ENCODE assay signal across 8 cellular contexts in genomic region chr3:183188895-183189462, GRCh38. TPM values are rescaled to one million over a fixed set of nuclear protein-coding genes. Genes with fewer than 3 reads are reported as not detected.
DNase-seq lines count a peak whose midpoint lies in the region; ATAC-seq, FAIRE-seq and TF ChIP-seq lines count a peak whose summit lies in the region.

No MANE protein-coding gene starts in this region.

- H3K36me3 Mint-ChIP-seq in naive thymus-derived CD4-positive, alpha-beta T cell: peaks cover 0 to under 1% (median 0%) of the 10 kb centered on the region in 5 donors

- POLR2A ChIA-PET in naive thymus-derived CD4-positive, alpha-beta T cell (lab: Charles Lee): no interaction called here

- no peak for TF ChIP-seq POLR2A in tibial nerve (IDR thresholded peaks at IDR 0.05)

- DNase-seq in AML-193 (lab: John Stamatoyannopoulos, UW) (peak; percentile 62 to 70), GM13977 (ENCODE audit: low spot score) (peak; percentile 55), NCI-H82 treated with DMSO at 0.1 percent for 48 hours (lab: John Stamatoyannopoulos, UW; ENCODE audit: unreplicated experiment) (peak; percentile 17), bronchial epithelial cell (ENCODE audit: low read depth) (peak; percentile 19), tibial nerve (ENCODE audit: low spot score in 2 of 2) (no peak), middle frontal gyrus (ENCODE audit: extremely low spot score, low spot score) (no peak)
- DNase-seq in naive thymus-derived CD4-positive, alpha-beta T cell: peak in 1 of 9 donors; percentile 17

- TF ChIP-seq CTCF in GM13977 (IDR thresholded peaks at IDR 0.05; ENCODE audit: extremely low read depth, insufficient read depth, missing control alignments) (peak; percentile 55), bronchial epithelial cell (IDR thresholded peaks at IDR 0.05; ENCODE audit: insufficient read depth, low read length, severe bottlenecking) (peak; percentile 31), tibial nerve (IDR thresholded peaks at IDR 0.05) (peak in 2 of 5 experiments; percentile 18 to 22)

- no peak for FAIRE-seq in bronchial epithelial cell (lab: Jason Lieb, UNC)

- in situ Hi-C loops in GM13977 (cut with MboI; ENCODE audit: low pct_unique_long_range_greater_than_20kb, low sequenced_read_pairs, unreplicated experiment): no loop called here

- H3K27me3 Mint-ChIP-seq in naive thymus-derived CD4-positive, alpha-beta T cell: no peaks in the 10 kb centered on the region

- H3K4me1 ChIP-seq in naive thymus-derived CD4-positive, alpha-beta T cell (ENCODE audit: control insufficient read depth in 2 of 2, insufficient read depth in 2 of 2, low read length in 2 of 2): no peaks in the 10 kb centered on the region
- H3K4me1 ChIP-seq in tibial nerve: no peaks in the 10 kb centered on the region

- H3K27ac ChIP-seq in naive thymus-derived CD4-positive, alpha-beta T cell (ENCODE audit: low read depth, low read length): no peak overlapping the region
- no peak overlapping the region for H3K27ac ChIP-seq in tibial nerve

- H3K4me3 ChIP-seq in bronchial epithelial cell (ENCODE audit: low read depth, low read length) (no peak overlapping the region), tibial nerve (no peak overlapping the region)
- H3K4me3 ChIP-seq in naive thymus-derived CD4-positive, alpha-beta T cell (ENCODE audit: low read length): no peak overlapping the region

- H3K27me3 ChIP-seq in bronchial epithelial cell (ENCODE audit: control insufficient read depth, insufficient read depth, low read length) (no peaks in the 10 kb centered on the region), tibial nerve (no peaks in the 10 kb centered on the region)
- no peaks in the 10 kb centered on the region for H3K27me3 ChIP-seq in naive thymus-derived CD4-positive, alpha-beta T cell (ENCODE audit: control insufficient read depth in 2 of 2, insufficient read depth in 2 of 2, low read length in 2 of 2)

- WGBS in tibial nerve, 2 donors: 73 to 75% methylated on average over 7 of the region's 7 CpGs

- H3K27ac Mint-ChIP-seq in naive thymus-derived CD4-positive, alpha-beta T cell: no peak overlapping the region

- no peaks in the 10 kb centered on the region for H3K9me3 Mint-ChIP-seq in naive thymus-derived CD4-positive, alpha-beta T cell

- no peaks in the 10 kb centered on the region for H3K9me3 ChIP-seq in naive thymus-derived CD4-positive, alpha-beta T cell (ENCODE audit: control insufficient read depth in 2 of 3, low read length in 3 of 3)
- no peaks in the 10 kb centered on the region for H3K9me3 ChIP-seq in tibial nerve

- H3K4me3 Mint-ChIP-seq in naive thymus-derived CD4-positive, alpha-beta T cell: no peak overlapping the region

- intact Hi-C loops in naive thymus-derived CD4-positive, alpha-beta T cell (cut with micrococcal nuclease): loop anchor here in 1 of 2 donors (1.0 kb wide), 2 partner anchors 67 to 475 kb away; no protein-coding TSS in a partner anchor

- ATAC-seq in naive thymus-derived CD4-positive, alpha-beta T cell: peak; percentile 50
- ATAC-seq in GM21360 (IDR thresholded peaks at IDR 0.05; ENCODE audit: unreplicated experiment): no peak

- H3K4me1 Mint-ChIP-seq in naive thymus-derived CD4-positive, alpha-beta T cell: peaks cover 0 to 16% (median 0%) of the 10 kb centered on the region in 7 donors

- H3K36me3 ChIP-seq in bronchial epithelial cell (ENCODE audit: control insufficient read depth, insufficient read depth, low read length) (no peaks in the 10 kb centered on the region), tibial nerve (no peaks in the 10 kb centered on the region)
- H3K36me3 ChIP-seq in naive thymus-derived CD4-positive, alpha-beta T cell (ENCODE audit: control insufficient read depth in 2 of 3, insufficient read depth in 3 of 3, low read length in 3 of 3): no peaks in the 10 kb centered on the region

- CTCF ChIA-PET in naive thymus-derived CD4-positive, alpha-beta T cell (lab: Charles Lee): interaction anchor here (0.7 kb wide), 1 partner anchor 193 kb away, joined by 5 read pairs; no protein-coding TSS in a partner anchor

- no peak for TF ChIP-seq EP300 in tibial nerve (IDR thresholded peaks at IDR 0.05)

RNA-seq across cellular contexts. Expression of gene LAMP3, which starts 26.4 kb away (rescaled TPM):
- total RNA-seq in bronchial epithelial cell: 8.4 and 18.8 TPM in 2 replicates
- total RNA-seq in naive thymus-derived CD4-positive, alpha-beta T cell: 1 to 10 TPM; 1.1 to 8.6 (median 1.5) TPM
- 1 to 10 TPM; 2.6 to 4.0 TPM for polyA plus RNA-seq in naive thymus-derived CD4-positive, alpha-beta T cell
- total RNA-seq in tibial nerve: not detected

Comparison
In these comparisons a context has a peak if more than half of its experiments do, and no peak if none do; other contexts are left out.
1. DNase-seq: peak in AML-193 (2 of 2), GM13977 (single experiment), NCI-H82 treated with DMSO at 0.1 percent for 48 hours (single experiment) and bronchial epithelial cell (single experiment); none in tibial nerve (0 of 2) and middle frontal gyrus (single experiment).